In the genomic region with DNA sequence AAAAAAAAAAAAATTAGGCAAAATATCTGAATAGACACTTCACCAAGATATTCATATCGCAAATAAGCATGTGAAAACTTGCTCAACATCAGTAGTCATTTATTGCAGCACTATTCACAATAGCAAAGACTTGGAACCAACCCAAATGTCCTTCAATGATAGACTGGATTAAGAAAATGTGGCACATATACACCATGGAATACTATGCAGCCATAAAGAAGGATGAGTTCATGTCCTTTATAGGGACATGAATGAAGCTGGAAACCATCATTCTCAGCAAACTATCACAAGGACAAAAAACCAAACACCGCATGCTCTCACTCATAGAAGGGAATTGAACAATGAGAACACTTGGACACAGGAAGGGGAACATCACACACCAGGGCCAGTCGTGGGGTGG, we compare ENCODE assay signal across 3 cellular contexts. TPM values are rescaled to one million over a fixed set of nuclear protein-coding genes. Genes with fewer than 3 reads are reported as not detected.
DNase-seq lines count a peak whose midpoint lies in the region; ATAC-seq and TF ChIP-seq lines count a peak whose summit lies in the region.
"Not testable (repeated sequence)": the region's sequence is repeated elsewhere in the genome, so short reads cannot be mapped to it uniquely, and the experiment has no call there.

No MANE protein-coding gene starts in this region.

- DNase-seq in progenitor cell of endocrine pancreas (ENCODE audit: low spot score, unreplicated experiment): not testable (repeated sequence)

- not testable (repeated sequence) for H3K4me3 ChIP-seq in HEK293 (ENCODE audit: low read depth, low read length)

- peak overlapping the region; percentile 78 for H3K27ac Mint-ChIP-seq in progenitor cell of endocrine pancreas

- not testable (repeated sequence) for H3K27me3 Mint-ChIP-seq in progenitor cell of endocrine pancreas

- not testable (repeated sequence) for H3K27ac ChIP-seq in HEK293 (ENCODE audit: extremely low read depth, low read depth, low read length)

- not testable (repeated sequence) for H3K9me3 Mint-ChIP-seq in progenitor cell of endocrine pancreas (ENCODE audit: low read depth)

- not testable (repeated sequence) for H3K9me3 ChIP-seq in HEK293 (ENCODE audit: control insufficient read depth, insufficient read depth, low read depth, low read length)

- not testable (repeated sequence) for H3K36me3 ChIP-seq in HEK293 (ENCODE audit: control insufficient read depth in 2 of 2, insufficient read depth in 1 of 2, low read length in 2 of 2)

- not testable (repeated sequence) for H3K4me1 ChIP-seq in HEK293 (ENCODE audit: control insufficient read depth, insufficient read depth, low read length)

- ATAC-seq in SK-N-SH treated with all-trans-retinoic acid at 6 μM for 48 hours: not testable (repeated sequence)

- H3K4me1 Mint-ChIP-seq in progenitor cell of endocrine pancreas (ENCODE audit: low read depth): peaks cover 31% of the 10 kb centered on the region

- not testable (repeated sequence) for H3K4me3 Mint-ChIP-seq in progenitor cell of endocrine pancreas (ENCODE audit: low read depth)

- TF ChIP-seq CTCF in HEK293 (tag by site-specific recombination; IDR thresholded peaks at IDR 0.05); progenitor cell of endocrine pancreas (IDR thresholded peaks at IDR 0.05; ENCODE audit: unreplicated experiment): not testable (repeated sequence)

- CTCF ChIA-PET in HEK293 (lab: Yijun Ruan, JAX): not testable (repeated sequence)

- H3K36me3 Mint-ChIP-seq in progenitor cell of endocrine pancreas (ENCODE audit: insufficient read depth): not testable (repeated sequence)

- POLR2A ChIA-PET in HEK293 (lab: Yijun Ruan, JAX): not testable (repeated sequence)

TF ChIP-seq in HEK293, 187 proteins besides CTCF, POLR2A, EP300 and RAD21:
- TF ChIP-seq ZNF146 (tag by site-specific recombination; IDR thresholded peaks at IDR 0.05): peak; percentile 89
- TF ChIP-seq ZNF580 (tag by site-specific recombination; IDR thresholded peaks at IDR 0.05): peak; percentile 76; the same call in 1 of the 2 replicates

TF ChIP-seq in SK-N-SH treated with all-trans-retinoic acid at 6 μM for 48 hours, 23 proteins besides CTCF, POLR2A, EP300 and RAD21:
- TF ChIP-seq ZNF8 (CRISPR knock-in tag; IDR thresholded peaks at IDR 0.05): 0 out of 2 replicates have a peak, but pooled peaks have one; percentile 46
TF ChIP-seq in SK-N-SH treated with all-trans-retinoic acid at 6 μM for 48 hours: peak in this region for 1; not testable (repeated sequence) for 22.

RNA-seq across cellular contexts. Expression of gene CADM1, which starts 29.9 kb away (rescaled TPM):
- total RNA-seq in progenitor cell of endocrine pancreas: 147 and 154 TPM in 2 replicates
